ENCODE assay signal across 9 cellular contexts in genomic region chr2:11583203-11583752, GRCh38. TPM values are rescaled to one million over a fixed set of nuclear protein-coding genes. Genes with fewer than 3 reads are reported as not detected.
DNase-seq lines count a peak whose midpoint lies in the region; ATAC-seq and TF ChIP-seq lines count a peak whose summit lies in the region.
"Had no signal": no experiment of that assay in that cellular context is flagged by ENCODE, and none has a peak within 500 bp of the region (broad histone marks: within the 10 kb centered on the region; RNA-seq: fewer than 3 reads in every experiment).

No MANE protein-coding gene starts in this region.

- DNase-seq in DMS79 treated with DMSO at 0.1 percent for 48 hours (lab: John Stamatoyannopoulos, UW) (peak; percentile 56), NCI-H2107 (lab: John Stamatoyannopoulos, UW) (peak; percentile 16), esophagus muscularis mucosa (ENCODE audit: extremely low spot score) (no peak), sciatic nerve (ENCODE audit: low spot score) (no peak), G401 (ENCODE audit: low spot score) (no peak), AG08396 (ENCODE audit: low spot score) (no peak), NCI-H1436 treated with DMSO at 0.1 percent for 48 hours (lab: John Stamatoyannopoulos, UW) (no peak)
- DNase-seq in stimulated activated naive CD4-positive, alpha-beta T cell treated with Interleukin-2 at 50 U/mL for 16 hours (lab: John Stamatoyannopoulos, UW), result no peak

- H3K27me3 ChIP-seq in esophagus muscularis mucosa, result peaks cover 0 to 4% (median 0%) of the 10 kb centered on the region in 4 donors

- intact Hi-C loops in esophagus muscularis mucosa (cut with DNase I) (loop anchor here (10.0 kb wide), 1 partner anchor 448 kb away; a partner anchor contains a TSS), sciatic nerve (cut with DNase I) (loop anchor here (5.0 kb wide), 1 partner anchor 451 kb away; a partner anchor contains a TSS)

- peaks cover 13 to 36% (median 28%) of the 10 kb centered on the region in 4 donors for H3K4me1 ChIP-seq in esophagus muscularis mucosa

- ATAC-seq in sciatic nerve, result peak; percentile 59

- H3K27ac ChIP-seq in esophagus muscularis mucosa (replicated peaks in 1 of 4), result peak overlapping the region; percentile 30 to 62 (median 54)
- H3K27ac ChIP-seq: thoracic aorta had no signal

- H3K36me3 ChIP-seq in esophagus muscularis mucosa, result no peaks in the 10 kb centered on the region
- H3K36me3 ChIP-seq: thoracic aorta had no signal

- TF ChIP-seq CTCF in esophagus muscularis mucosa (IDR thresholded peaks at IDR 0.05), result no peak

- TF ChIP-seq POLR2A in esophagus muscularis mucosa (IDR thresholded peaks at IDR 0.05; ENCODE audit: low read depth), result no peak

- H3K4me3 ChIP-seq in esophagus muscularis mucosa, result no peak overlapping the region
- H3K4me3 ChIP-seq: thoracic aorta had no signal

- WGBS in esophagus muscularis mucosa, result 67% methylated on average over 14 of the region's 14 CpGs

- in situ Hi-C loops in G401 (cut with HindIII; ENCODE audit: low sequenced_read_pairs), result no loop called here

- TF ChIP-seq EP300 in esophagus muscularis mucosa (IDR thresholded peaks at IDR 0.05), result no peak

- no peaks in the 10 kb centered on the region for H3K9me3 ChIP-seq in esophagus muscularis mucosa
- H3K9me3 ChIP-seq: thoracic aorta had no signal

RNA-seq across cellular contexts. Expression of gene GREB1, which starts 49.4 kb away (rescaled TPM):
- total RNA-seq in esophagus muscularis mucosa (10 to 100 TPM in 1 of 4 donors, 1 to 10 TPM in 3; 3.7 to 11.0 (median 7.7) TPM), sciatic nerve (6.5 TPM)
- 7.9 and 14.7 TPM in 2 replicates for total RNA-seq in G401 (2014; rRNA removed; shearing (Covaris generic))

Comparison
In these comparisons a context has a peak if more than half of its experiments do, and no peak if none do; other contexts are left out.
1. DNase-seq: peak in DMS79 treated with DMSO at 0.1 percent for 48 hours (single experiment) and NCI-H2107 (single experiment); none in esophagus muscularis mucosa (single experiment), sciatic nerve (single experiment), G401 (single experiment), stimulated activated naive CD4-positive, alpha-beta T cell treated with Interleukin-2 at 50 U/mL for 16 hours (single experiment), AG08396 (single experiment) and NCI-H1436 treated with DMSO at 0.1 percent for 48 hours (single experiment).